11 cellular contexts compared by ENCODE assay signal in the genomic region with DNA sequence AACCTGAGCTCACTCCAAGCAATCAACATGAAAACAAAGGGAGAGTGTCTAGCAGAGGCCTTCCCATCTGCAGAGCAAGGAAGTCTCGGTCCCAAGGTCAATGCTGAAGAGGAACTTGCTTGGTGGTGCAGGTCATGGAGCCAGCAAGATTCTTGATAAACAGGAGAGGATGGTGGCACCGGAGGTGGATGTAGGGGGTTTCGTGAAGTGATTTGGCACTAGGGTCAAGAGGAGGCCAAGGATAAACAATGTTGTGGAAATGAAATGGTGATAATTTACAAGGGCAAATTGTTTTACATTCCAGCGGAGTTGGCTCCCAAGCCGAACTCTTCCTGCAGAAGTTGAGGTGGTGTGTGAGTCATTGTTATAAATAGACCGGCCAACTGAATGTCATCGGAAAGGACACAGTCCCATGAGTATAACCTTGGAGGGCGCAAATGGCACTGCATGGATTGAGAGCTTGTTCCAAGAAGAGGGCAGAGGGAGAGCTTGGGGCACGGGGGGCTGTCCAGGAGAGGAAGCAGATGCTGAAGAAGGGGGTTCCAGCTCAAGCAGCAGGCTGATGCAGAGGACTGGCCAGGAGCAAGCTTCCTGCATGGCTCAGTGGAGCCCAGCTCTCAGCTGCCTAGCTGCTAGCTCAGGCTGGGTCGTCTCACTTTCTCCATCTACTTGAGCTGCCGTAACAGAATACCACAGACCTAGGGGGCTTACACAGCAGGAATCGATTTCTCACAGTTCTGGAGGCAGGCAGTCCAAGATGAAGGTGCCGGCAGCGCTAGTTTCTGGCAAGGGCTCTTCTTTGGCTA.
DNase-seq lines count a peak whose midpoint lies in the region; ATAC-seq lines count a peak whose summit lies in the region.
"Had no signal": no experiment of that assay in that cellular context is flagged by ENCODE, and none has a peak within 500 bp of the region (broad histone marks: within the 10 kb centered on the region; RNA-seq: fewer than 3 reads in every experiment).

No MANE protein-coding gene starts in this region.

- ATAC-seq in GM19395 (IDR thresholded peaks at IDR 0.05; ENCODE audit: unreplicated experiment), result no peak
- ATAC-seq: effector memory CD8-positive, alpha-beta T cell; naive thymus-derived CD8-positive, alpha-beta T cell had no signal

- H3K9me3 ChIP-seq in MG63, result no peaks in the 10 kb centered on the region

- no peaks in the 10 kb centered on the region for H3K27me3 ChIP-seq in MG63

- H3K36me3 ChIP-seq in MG63, result no peaks in the 10 kb centered on the region

- H3K4me3 ChIP-seq in MG63, result no peak overlapping the region

- DNase-seq in A172 (ENCODE audit: low spot score) (peak; percentile 97), MG63 (peak; percentile 46), dedifferentiated amniotic fluid mesenchymal stem cell (ENCODE audit: extremely low spot score) (peak; percentile 22), lung microvascular endothelial cell (ENCODE audit: low read depth in 2 of 2) (peak; percentile 94 to 95), NCI-H510A treated with DMSO at 0.1 percent for 48 hours (lab: John Stamatoyannopoulos, UW) (no peak), NCI-H128 (lab: John Stamatoyannopoulos, UW; ENCODE audit: unreplicated experiment) (no peak), DMS153 treated with DMSO at 0.1 percent for 48 hours (lab: John Stamatoyannopoulos, UW; ENCODE audit: unreplicated experiment) (no peak)
- DNase-seq: effector memory CD8-positive, alpha-beta T cell; naive thymus-derived CD8-positive, alpha-beta T cell; stimulated activated naive CD4-positive, alpha-beta T cell treated with Interleukin-2 at 50 U/mL for 16 hours had no signal

Comparison
In these comparisons a context has a peak if more than half of its experiments do, and no peak if none do; other contexts are left out.
1. DNase-seq: peak in A172 (single experiment), MG63 (single experiment), dedifferentiated amniotic fluid mesenchymal stem cell (single experiment) and lung microvascular endothelial cell (2 of 2); none in NCI-H510A treated with DMSO at 0.1 percent for 48 hours (single experiment), NCI-H128 (single experiment) and DMS153 treated with DMSO at 0.1 percent for 48 hours (single experiment).